ENCODE assay signal across 3 cellular contexts in the genomic region with DNA sequence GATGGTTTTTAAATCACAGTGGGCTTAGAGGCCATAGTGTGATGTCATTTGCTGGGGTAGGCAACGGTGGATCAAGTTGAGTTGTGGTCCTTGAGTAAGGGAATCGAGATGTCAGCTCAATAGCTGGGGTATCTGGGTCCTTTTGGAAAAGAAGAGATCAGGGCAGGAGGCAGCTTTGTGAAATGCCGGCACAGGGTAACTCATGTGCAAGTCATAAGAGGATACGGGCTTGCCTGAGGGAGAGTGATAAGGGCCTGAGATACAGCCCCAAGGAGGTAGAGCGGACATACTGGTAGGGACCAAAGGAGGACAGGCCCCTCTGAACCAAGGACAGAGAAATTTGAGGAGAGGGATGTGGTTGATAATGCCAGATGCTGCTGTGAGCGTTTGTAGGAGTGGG.
TF ChIP-seq lines count a peak whose summit lies in the region.

No MANE protein-coding gene starts in this region.

TF ChIP-seq in SK-N-SH, 30 proteins besides CTCF, POLR2A, EP300 and RAD21:
- no peak for TF ChIP-seq JUND (IDR thresholded peaks at IDR 0.05)
- no peak for TF ChIP-seq RFX5 (IDR thresholded peaks at IDR 0.05; ENCODE audit: low read length)
- no peak for TF ChIP-seq FOXM1 (IDR thresholded peaks at IDR 0.05; ENCODE audit: low read depth)
- TF ChIP-seq FOXJ3 (CRISPR knock-in tag; IDR thresholded peaks at IDR 0.05), result no peak
- TF ChIP-seq, protein P1, sequence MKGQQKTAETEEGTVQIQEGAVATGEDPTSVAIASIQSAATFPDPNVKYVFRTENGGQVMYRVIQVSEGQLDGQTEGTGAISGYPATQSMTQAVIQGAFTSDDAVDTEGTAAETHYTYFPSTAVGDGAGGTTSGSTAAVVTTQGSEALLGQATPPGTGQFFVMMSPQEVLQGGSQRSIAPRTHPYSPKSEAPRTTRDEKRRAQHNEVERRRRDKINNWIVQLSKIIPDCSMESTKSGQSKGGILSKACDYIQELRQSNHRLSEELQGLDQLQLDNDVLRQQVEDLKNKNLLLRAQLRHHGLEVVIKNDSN (IDR thresholded peaks at IDR 0.05; ENCODE audit: borderline replicate concordance, low read depth), result no peak
- TF ChIP-seq TCF12 (IDR thresholded peaks at IDR 0.05), result no peak
- TF ChIP-seq POLR2AphosphoS5 (IDR thresholded peaks at IDR 0.05; ENCODE audit: low read depth, low read length), result no peak
- TF ChIP-seq, protein P2, sequence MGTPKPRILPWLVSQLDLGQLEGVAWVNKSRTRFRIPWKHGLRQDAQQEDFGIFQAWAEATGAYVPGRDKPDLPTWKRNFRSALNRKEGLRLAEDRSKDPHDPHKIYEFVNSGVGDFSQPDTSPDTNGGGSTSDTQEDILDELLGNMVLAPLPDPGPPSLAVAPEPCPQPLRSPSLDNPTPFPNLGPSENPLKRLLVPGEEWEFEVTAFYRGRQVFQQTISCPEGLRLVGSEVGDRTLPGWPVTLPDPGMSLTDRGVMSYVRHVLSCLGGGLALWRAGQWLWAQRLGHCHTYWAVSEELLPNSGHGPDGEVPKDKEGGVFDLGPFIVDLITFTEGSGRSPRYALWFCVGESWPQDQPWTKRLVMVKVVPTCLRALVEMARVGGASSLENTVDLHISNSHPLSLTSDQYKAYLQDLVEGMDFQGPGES (IDR thresholded peaks at IDR 0.05; ENCODE audit: low read depth, low read length), result no peak
- TF ChIP-seq, protein P3, sequence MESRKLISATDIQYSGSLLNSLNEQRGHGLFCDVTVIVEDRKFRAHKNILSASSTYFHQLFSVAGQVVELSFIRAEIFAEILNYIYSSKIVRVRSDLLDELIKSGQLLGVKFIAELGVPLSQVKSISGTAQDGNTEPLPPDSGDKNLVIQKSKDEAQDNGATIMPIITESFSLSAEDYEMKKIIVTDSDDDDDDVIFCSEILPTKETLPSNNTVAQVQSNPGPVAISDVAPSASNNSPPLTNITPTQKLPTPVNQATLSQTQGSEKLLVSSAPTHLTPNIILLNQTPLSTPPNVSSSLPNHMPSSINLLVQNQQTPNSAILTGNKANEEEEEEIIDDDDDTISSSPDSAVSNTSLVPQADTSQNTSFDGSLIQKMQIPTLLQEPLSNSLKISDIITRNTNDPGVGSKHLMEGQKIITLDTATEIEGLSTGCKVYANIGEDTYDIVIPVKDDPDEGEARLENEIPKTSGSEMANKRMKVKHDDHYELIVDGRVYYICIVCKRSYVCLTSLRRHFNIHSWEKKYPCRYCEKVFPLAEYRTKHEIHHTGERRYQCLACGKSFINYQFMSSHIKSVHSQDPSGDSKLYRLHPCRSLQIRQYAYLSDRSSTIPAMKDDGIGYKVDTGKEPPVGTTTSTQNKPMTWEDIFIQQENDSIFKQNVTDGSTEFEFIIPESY (IDR thresholded peaks at IDR 0.05; ENCODE audit: borderline replicate concordance, low read depth), result no peak
- no peak for TF ChIP-seq GABPA (IDR thresholded peaks at IDR 0.05; ENCODE audit: low read depth)
- no peak for TF ChIP-seq CHD2 (IDR thresholded peaks at IDR 0.05; ENCODE audit: low read length, partially characterized antibody)
- TF ChIP-seq YY1 (IDR thresholded peaks at IDR 0.05; ENCODE audit: low read depth), result no peak
- no peak for TF ChIP-seq NRF1 (IDR thresholded peaks at IDR 0.05; ENCODE audit: low read depth, low read length)
- TF ChIP-seq GATA2 (CRISPR knock-in tag; IDR thresholded peaks at IDR 0.05), result no peak
- TF ChIP-seq SMC3 (IDR thresholded peaks at IDR 0.05; ENCODE audit: low read depth, low read length), result no peak
- TF ChIP-seq FOSL2 (IDR thresholded peaks at IDR 0.05; ENCODE audit: borderline replicate concordance, low read depth), result no peak
- TF ChIP-seq ELF1 (IDR thresholded peaks at IDR 0.05), result no peak

TF ChIP-seq in SK-N-SH treated with all-trans-retinoic acid at 6 μM for 48 hours, 23 proteins besides CTCF, POLR2A, EP300 and RAD21 (continues in another document):
- TF ChIP-seq CSDC2 (CRISPR knock-in tag; IDR thresholded peaks at IDR 0.05) (no peak), ISL1 (CRISPR knock-in tag; IDR thresholded peaks at IDR 0.05) (no peak), OSR1 (CRISPR knock-in tag; IDR thresholded peaks at IDR 0.05) (no peak), RARB (CRISPR knock-in tag; IDR thresholded peaks at IDR 0.05) (no peak), TCF4 (CRISPR knock-in tag; IDR thresholded peaks at IDR 0.05; ENCODE audit: borderline replicate concordance) (no peak), PPARA (CRISPR knock-in tag; IDR thresholded peaks at IDR 0.05; ENCODE audit: borderline replicate concordance) (no peak), ZC3H10 (CRISPR knock-in tag; IDR thresholded peaks at IDR 0.05) (no peak), ESRRG (CRISPR knock-in tag; IDR thresholded peaks at IDR 0.05) (no peak), ZNF8 (CRISPR knock-in tag; IDR thresholded peaks at IDR 0.05) (no peak), ZFP3 (CRISPR knock-in tag; IDR thresholded peaks at IDR 0.05) (no peak), BACH2 (CRISPR knock-in tag; IDR thresholded peaks at IDR 0.05; ENCODE audit: borderline replicate concordance) (no peak), TSHZ2 (CRISPR knock-in tag; IDR thresholded peaks at IDR 0.05) (no peak), CSRNP3 (CRISPR knock-in tag; IDR thresholded peaks at IDR 0.05) (no peak), ZFP30 (CRISPR knock-in tag; IDR thresholded peaks at IDR 0.05) (no peak), ZNF565 (CRISPR knock-in tag; conservative IDR thresholded peaks at IDR 0.05; ENCODE audit: low read depth) (no peak), ZNF70 (CRISPR knock-in tag; IDR thresholded peaks at IDR 0.05) (no peak), SNAI2 (CRISPR knock-in tag; IDR thresholded peaks at IDR 0.05) (no peak)
- TF ChIP-seq, protein P4, sequence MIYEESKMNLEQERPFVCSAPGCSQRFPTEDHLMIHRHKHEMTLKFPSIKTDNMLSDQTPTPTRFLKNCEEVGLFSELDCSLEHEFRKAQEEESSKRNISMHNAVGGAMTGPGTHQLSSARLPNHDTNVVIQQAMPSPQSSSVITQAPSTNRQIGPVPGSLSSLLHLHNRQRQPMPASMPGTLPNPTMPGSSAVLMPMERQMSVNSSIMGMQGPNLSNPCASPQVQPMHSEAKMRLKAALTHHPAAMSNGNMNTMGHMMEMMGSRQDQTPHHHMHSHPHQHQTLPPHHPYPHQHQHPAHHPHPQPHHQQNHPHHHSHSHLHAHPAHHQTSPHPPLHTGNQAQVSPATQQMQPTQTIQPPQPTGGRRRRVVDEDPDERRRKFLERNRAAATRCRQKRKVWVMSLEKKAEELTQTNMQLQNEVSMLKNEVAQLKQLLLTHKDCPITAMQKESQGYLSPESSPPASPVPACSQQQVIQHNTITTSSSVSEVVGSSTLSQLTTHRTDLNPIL (CRISPR knock-in tag; IDR thresholded peaks at IDR 0.05; ENCODE audit: low read depth), result no peak

TF ChIP-seq in endothelial cell of umbilical vein, 7 proteins besides CTCF, POLR2A, EP300 and RAD21:
- TF ChIP-seq FOS (IDR thresholded peaks at IDR 0.05; ENCODE audit: borderline replicate concordance, insufficient read depth, low read length) (no peak), GATA2 (IDR thresholded peaks at IDR 0.05; ENCODE audit: insufficient read depth, insufficient read length, low read depth, low read length) (no peak), POLR2AphosphoS5 (IDR thresholded peaks at IDR 0.05; ENCODE audit: insufficient read depth, low read depth, low read length) (no peak), JUN (IDR thresholded peaks at IDR 0.05; ENCODE audit: borderline replicate concordance, insufficient read depth, insufficient read length, low read depth) (no peak), MYC (IDR thresholded peaks at IDR 0.05; ENCODE audit: low read depth, low read length) (no peak), EZH2 (IDR thresholded peaks at IDR 0.05; ENCODE audit: borderline replicate concordance, low read depth, low read length, severe bottlenecking) (no peak)
- TF ChIP-seq, protein P5, sequence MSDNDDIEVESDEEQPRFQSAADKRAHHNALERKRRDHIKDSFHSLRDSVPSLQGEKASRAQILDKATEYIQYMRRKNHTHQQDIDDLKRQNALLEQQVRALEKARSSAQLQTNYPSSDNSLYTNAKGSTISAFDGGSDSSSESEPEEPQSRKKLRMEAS (IDR thresholded peaks at IDR 0.05; ENCODE audit: insufficient read depth, insufficient read length), result no peak
